Comparison of ENCODE assay signal across 8 cellular contexts in genomic region chr14:23006544-23007419, GRCh38. TPM values are rescaled to one million over a fixed set of nuclear protein-coding genes. Genes with fewer than 3 reads are reported as not detected.
DNase-seq lines count a peak whose midpoint lies in the region; ATAC-seq and TF ChIP-seq lines count a peak whose summit lies in the region.

No MANE protein-coding gene starts in this region.

- H3K27me3 ChIP-seq in BJ (ENCODE audit: control insufficient read depth, insufficient read depth, low read length): no peaks in the 10 kb centered on the region

- peak overlapping the region; percentile 75 for H3K4me3 ChIP-seq in BJ (ENCODE audit: low read depth, low read length)
- peak overlapping the region; percentile 82 for H3K4me3 ChIP-seq in coronary artery

- peak overlapping the region; percentile 64 to 94 for H3K27ac ChIP-seq in coronary artery

- ATAC-seq in HG03442 (IDR thresholded peaks at IDR 0.05; ENCODE audit: unreplicated experiment): peak; percentile 93

- peak; percentile 51 for TF ChIP-seq CTCF in BJ (IDR thresholded peaks at IDR 0.05; ENCODE audit: insufficient read depth, low read depth, low read length)
- no peak for TF ChIP-seq CTCF in coronary artery (IDR thresholded peaks at IDR 0.05)

- H3K36me3 ChIP-seq in BJ (ENCODE audit: control insufficient read depth, insufficient read depth, low read length): no peaks in the 10 kb centered on the region

- POLR2A ChIA-PET in BJ (lab: Charles Lee): interaction anchor here (0.6 to 1.3 kb wide), 4 partner anchors 28 to 293 kb away, joined by 3 to 14 read pairs (median 4); no protein-coding TSS in a partner anchor

- DNase-seq in BJ (ENCODE audit: low read depth): peak; percentile 87
- DNase-seq in GM19238 (ENCODE audit: insufficient read length, low spot score): peak; percentile 89
- DNase-seq in NCI-H524 (lab: John Stamatoyannopoulos, UW): peak; percentile 99 to 100
- DNase-seq in activated CD4-positive, alpha-beta T cell treated with anti-CD3 and anti-CD28 coated beads for 48 hours: peak; percentile 98
- DNase-seq in coronary artery (ENCODE audit: low spot score): peak; percentile 97
- DNase-seq in left kidney (ENCODE audit: low read depth, low spot score): peak; percentile 99
- DNase-seq in stimulated activated CD4-positive, alpha-beta T cell treated with anti-CD3 and anti-CD28 coated beads, Interleukin-2, amount 100 ng/mL, for 24 hours: peak; percentile 95 to 96

- CTCF ChIA-PET in BJ (lab: Yijun Ruan, JAX): interaction anchor here (0.6 to 4.1 kb wide), 16 partner anchors 13 to 102 kb away, joined by 3 to 59 read pairs (median 6); partner anchors contain the start of genes AJUBA and CDH24

RNA-seq across cellular contexts. Expression of gene C14orf93, which starts 3.2 kb away (rescaled TPM):
- 9.1 and 14.7 TPM in 2 replicates for polyA plus RNA-seq in BJ (2011; rRNA removed)
- polyA minus RNA-seq in BJ (2011; rRNA and poly(A)+ RNA removed): 9.7 and 13.9 TPM in 2 replicates

RNA-seq across cellular contexts. Expression of gene AJUBA, which starts 24.4 kb away (rescaled TPM):
- 94.7 and 109 TPM in 2 replicates for polyA plus RNA-seq in BJ (2011; rRNA removed)
- 104 and 158 TPM in 2 replicates for polyA minus RNA-seq in BJ (2011; rRNA and poly(A)+ RNA removed)

RNA-seq across cellular contexts. Expression of gene PSMB5, which starts 27.9 kb away (rescaled TPM):
- polyA plus RNA-seq in BJ (2011; rRNA removed): 257 and 304 TPM in 2 replicates
- polyA minus RNA-seq in BJ (2011; rRNA and poly(A)+ RNA removed): 86.4 and 180 TPM in 2 replicates

RNA-seq across cellular contexts. Expression of gene PSMB11, which starts 35.2 kb away (rescaled TPM):
- not detected in 2 replicates for polyA plus RNA-seq in BJ (2011; rRNA removed)
- polyA minus RNA-seq in BJ (2011; rRNA and poly(A)+ RNA removed): 0.10 and 0.14 TPM in 2 replicates

RNA-seq across cellular contexts. Expression of gene HAUS4, which starts 49.9 kb away (rescaled TPM):
- 23.5 and 26.4 TPM in 2 replicates for polyA plus RNA-seq in BJ (2011; rRNA removed)
- 8.2 and 10.7 TPM in 2 replicates for polyA minus RNA-seq in BJ (2011; rRNA and poly(A)+ RNA removed)

Comparison
In these comparisons a context has a peak if more than half of its experiments do, and no peak if none do; other contexts are left out.
1. Peak in every context shown above with its lines: DNase-seq, ATAC-seq, H3K4me3 ChIP-seq and H3K27ac ChIP-seq.